In the genomic region with DNA sequence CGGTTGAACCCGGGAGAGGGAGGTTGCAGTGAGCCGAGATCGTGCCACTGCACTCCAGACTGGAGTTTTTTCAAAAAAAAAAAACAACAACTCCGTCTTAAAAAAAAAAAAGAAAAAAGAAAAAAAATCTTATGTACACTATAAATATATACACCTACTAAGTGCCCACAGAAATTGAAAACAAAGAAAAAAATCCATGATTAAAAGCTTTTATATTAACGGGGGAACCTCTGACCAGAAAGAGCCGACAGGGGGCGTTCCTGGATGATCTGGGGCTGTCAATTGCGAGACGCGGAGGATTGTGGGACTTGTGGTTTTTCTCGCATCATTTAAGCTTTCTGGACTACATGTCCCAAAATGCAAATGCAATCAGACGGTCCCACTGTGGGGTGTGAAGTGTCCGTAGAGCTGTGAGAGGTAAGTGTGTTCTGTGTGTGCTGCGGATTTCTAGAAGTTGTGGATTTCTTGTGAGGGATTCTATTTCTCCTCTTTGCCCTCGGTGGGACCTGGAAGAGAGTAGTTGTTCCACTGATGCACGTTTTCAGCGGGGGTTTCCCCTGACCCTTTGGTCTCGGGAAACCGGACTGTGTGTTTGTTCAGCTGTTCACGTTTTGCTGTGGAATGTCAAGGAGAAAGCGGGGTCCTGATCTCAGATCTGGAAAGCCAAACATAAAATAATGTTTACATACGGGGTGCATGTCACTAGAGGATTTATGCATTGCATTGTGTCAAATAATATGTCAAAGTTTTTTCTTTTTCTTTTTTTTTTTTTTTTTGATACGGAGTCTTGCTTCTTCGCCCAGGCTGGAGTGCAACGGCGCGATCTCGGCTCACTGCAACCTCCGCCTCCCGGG, we compare ENCODE assay signal across 1 cellular context.
TF ChIP-seq lines count a peak whose summit lies in the region.

A gene with protein sequence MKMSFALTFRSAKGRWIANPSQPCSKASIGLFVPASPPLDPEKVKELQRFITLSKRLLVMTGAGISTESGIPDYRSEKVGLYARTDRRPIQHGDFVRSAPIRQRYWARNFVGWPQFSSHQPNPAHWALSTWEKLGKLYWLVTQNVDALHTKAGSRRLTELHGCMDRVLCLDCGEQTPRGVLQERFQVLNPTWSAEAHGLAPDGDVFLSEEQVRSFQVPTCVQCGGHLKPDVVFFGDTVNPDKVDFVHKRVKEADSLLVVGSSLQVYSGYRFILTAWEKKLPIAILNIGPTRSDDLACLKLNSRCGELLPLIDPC (plus strand): TSS at position 360 of the 854 bp plus-strand sequence. CDS start 1,241 bp downstream, outside the sequence.

TF ChIP-seq in K562, 482 proteins besides CTCF, POLR2A, EP300 and RAD21 (continued from another document and continues in another):
- TF ChIP-seq, protein P1, sequence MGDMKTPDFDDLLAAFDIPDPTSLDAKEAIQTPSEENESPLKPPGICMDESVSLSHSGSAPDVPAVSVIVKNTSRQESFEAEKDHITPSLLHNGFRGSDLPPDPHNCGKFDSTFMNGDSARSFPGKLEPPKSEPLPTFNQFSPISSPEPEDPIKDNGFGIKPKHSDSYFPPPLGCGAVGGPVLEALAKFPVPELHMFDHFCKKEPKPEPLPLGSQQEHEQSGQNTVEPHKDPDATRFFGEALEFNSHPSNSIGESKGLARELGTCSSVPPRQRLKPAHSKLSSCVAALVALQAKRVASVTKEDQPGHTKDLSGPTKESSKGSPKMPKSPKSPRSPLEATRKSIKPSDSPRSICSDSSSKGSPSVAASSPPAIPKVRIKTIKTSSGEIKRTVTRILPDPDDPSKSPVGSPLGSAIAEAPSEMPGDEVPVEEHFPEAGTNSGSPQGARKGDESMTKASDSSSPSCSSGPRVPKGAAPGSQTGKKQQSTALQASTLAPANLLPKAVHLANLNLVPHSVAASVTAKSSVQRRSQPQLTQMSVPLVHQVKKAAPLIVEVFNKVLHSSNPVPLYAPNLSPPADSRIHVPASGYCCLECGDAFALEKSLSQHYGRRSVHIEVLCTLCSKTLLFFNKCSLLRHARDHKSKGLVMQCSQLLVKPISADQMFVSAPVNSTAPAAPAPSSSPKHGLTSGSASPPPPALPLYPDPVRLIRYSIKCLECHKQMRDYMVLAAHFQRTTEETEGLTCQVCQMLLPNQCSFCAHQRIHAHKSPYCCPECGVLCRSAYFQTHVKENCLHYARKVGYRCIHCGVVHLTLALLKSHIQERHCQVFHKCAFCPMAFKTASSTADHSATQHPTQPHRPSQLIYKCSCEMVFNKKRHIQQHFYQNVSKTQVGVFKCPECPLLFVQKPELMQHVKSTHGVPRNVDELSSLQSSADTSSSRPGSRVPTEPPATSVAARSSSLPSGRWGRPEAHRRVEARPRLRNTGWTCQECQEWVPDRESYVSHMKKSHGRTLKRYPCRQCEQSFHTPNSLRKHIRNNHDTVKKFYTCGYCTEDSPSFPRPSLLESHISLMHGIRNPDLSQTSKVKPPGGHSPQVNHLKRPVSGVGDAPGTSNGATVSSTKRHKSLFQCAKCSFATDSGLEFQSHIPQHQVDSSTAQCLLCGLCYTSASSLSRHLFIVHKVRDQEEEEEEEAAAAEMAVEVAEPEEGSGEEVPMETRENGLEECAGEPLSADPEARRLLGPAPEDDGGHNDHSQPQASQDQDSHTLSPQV (IDR thresholded peaks at IDR 0.05): peak; percentile 64
- TF ChIP-seq U2AF1 (optimal IDR thresholded peaks at IDR 0.05; ENCODE audit: low read depth, low read length) (no peak), ZFX (CRISPR knock-in tag; IDR thresholded peaks at IDR 0.05) (no peak), DDX20 (tag; IDR thresholded peaks at IDR 0.05; ENCODE audit: low read depth) (peak; percentile 2; the same call in 1 of the 2 replicates), NR4A1 (CRISPR knock-in tag; IDR thresholded peaks at IDR 0.05) (no peak), NR4A1 (tag; IDR thresholded peaks at IDR 0.05) (no peak), SMARCC2 (IDR thresholded peaks at IDR 0.05; ENCODE audit: low read depth) (no peak), NR2C2 (CRISPR knock-in tag; IDR thresholded peaks at IDR 0.05) (no peak), NR2C2 (tag; IDR thresholded peaks at IDR 0.05) (peak; percentile 69), ZEB2 (IDR thresholded peaks at IDR 0.05) (no peak), TCF7 (IDR thresholded peaks at IDR 0.05; ENCODE audit: borderline replicate concordance) (no peak), KLF16 (IDR thresholded peaks at IDR 0.05) (no peak), STAT5A (IDR thresholded peaks at IDR 0.05; ENCODE audit: borderline replicate concordance, low read length) (no peak), ZNF76 (CRISPR knock-in tag; IDR thresholded peaks at IDR 0.05; ENCODE audit: borderline replicate concordance) (no peak), MTF1 (CRISPR knock-in tag; IDR thresholded peaks at IDR 0.05; ENCODE audit: borderline replicate concordance) (no peak), TEAD4 (IDR thresholded peaks at IDR 0.05; ENCODE audit: low read length) (peak; percentile 30), TEAD4 (CRISPR knock-in tag; IDR thresholded peaks at IDR 0.05; ENCODE audit: borderline replicate concordance) (no peak), MYC (IDR thresholded peaks at IDR 0.05; ENCODE audit: low read depth, low read length) (peak; percentile 36; the same call in 1 of the 2 replicates), MYC (CRISPR knock-in tag; IDR thresholded peaks at IDR 0.05; ENCODE audit: borderline replicate concordance, low read depth) (no peak), NFXL1 (CRISPR knock-in tag; IDR thresholded peaks at IDR 0.05) (no peak), HNRNPK (IDR thresholded peaks at IDR 0.05; ENCODE audit: low read depth, low read length, poor library complexity, severe bottlenecking) (no peak), ZNF133 (CRISPR knock-in tag; IDR thresholded peaks at IDR 0.05) (no peak), RCOR1 (IDR thresholded peaks at IDR 0.05; ENCODE audit: borderline replicate concordance in 1 of 2, low read depth in 2 of 2, low read length in 2 of 2) (0 out of 4 replicates have a peak, but pooled peaks of 1 of the 2 experiments have one; percentile 52), RBM34 (IDR thresholded peaks at IDR 0.05; ENCODE audit: borderline replicate concordance, insufficient read depth, low read length) (no peak), NCOA6 (IDR thresholded peaks at IDR 0.05) (no peak; the same call in 1 of the 2 replicates), ZBTB17 (CRISPR knock-in tag; IDR thresholded peaks at IDR 0.05) (no peak), MEF2A (IDR thresholded peaks at IDR 0.05; ENCODE audit: control insufficient read depth, low read depth, low read length) (no peak), CHD4 (IDR thresholded peaks at IDR 0.05; ENCODE audit: insufficient read depth, insufficient replicate concordance, low read depth, low read length, poor library complexity, severe bottlenecking) (no peak), ZNF445 (CRISPR knock-in tag; IDR thresholded peaks at IDR 0.05; ENCODE audit: low read depth) (no peak), ARID2 (IDR thresholded peaks at IDR 0.05) (no peak), ESRRA (IDR thresholded peaks at IDR 0.05; ENCODE audit: borderline replicate concordance, low read depth) (peak; percentile 72), CBFB (CRISPR knock-in tag; IDR thresholded peaks at IDR 0.05) (0 out of 2 replicates have a peak, but pooled peaks have one; percentile 86), KLF6 (CRISPR knock-in tag; IDR thresholded peaks at IDR 0.05; ENCODE audit: borderline replicate concordance) (no peak), ZC3H4 (CRISPR knock-in tag; IDR thresholded peaks at IDR 0.05; ENCODE audit: borderline replicate concordance) (no peak), PYGO2 (tag; IDR thresholded peaks at IDR 0.05) (no peak), PCBP2 (IDR thresholded peaks at IDR 0.05; ENCODE audit: low read depth, low read length, poor library complexity, severe bottlenecking) (no peak), TBL1XR1 (IDR thresholded peaks at IDR 0.05; ENCODE audit: low read length in 2 of 2) (no peak), CEBPB (tag; IDR thresholded peaks at IDR 0.05) (no peak), COPS2 (conservative IDR thresholded peaks at IDR 0.05) (no peak), OTX1 (CRISPR knock-in tag; IDR thresholded peaks at IDR 0.05) (peak; percentile 42; the same call in 1 of the 2 replicates), ZNF764 (CRISPR knock-in tag; IDR thresholded peaks at IDR 0.05; ENCODE audit: low read depth) (no peak), U2AF2 (optimal IDR thresholded peaks at IDR 0.05; ENCODE audit: low read depth, low read length) (no peak), MTA2 (IDR thresholded peaks at IDR 0.05; ENCODE audit: low read depth) (peak; percentile 25; the same call in 1 of the 2 replicates), STAG1 (CRISPR knock-in tag; IDR thresholded peaks at IDR 0.05; ENCODE audit: borderline replicate concordance) (no peak), MAFG (tag; conservative IDR thresholded peaks at IDR 0.05) (no peak), RUNX1 (IDR thresholded peaks at IDR 0.05; ENCODE audit: low read depth) (no peak), ARHGAP35 (IDR thresholded peaks at IDR 0.05; ENCODE audit: partially characterized antibody) (no peak), CCAR2 (IDR thresholded peaks at IDR 0.05; ENCODE audit: low read depth, low read length) (no peak)
- TF ChIP-seq, protein P2, sequence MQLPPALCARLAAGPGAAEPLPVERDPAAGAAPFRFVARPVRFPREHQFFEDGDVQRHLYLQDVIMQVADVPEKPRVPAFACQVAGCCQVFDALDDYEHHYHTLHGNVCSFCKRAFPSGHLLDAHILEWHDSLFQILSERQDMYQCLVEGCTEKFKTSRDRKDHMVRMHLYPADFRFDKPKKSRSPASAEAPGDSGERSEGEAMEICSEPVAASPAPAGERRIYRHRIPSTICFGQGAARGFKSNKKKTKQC (CRISPR knock-in tag; IDR thresholded peaks at IDR 0.05): no peak
- TF ChIP-seq, protein P3, sequence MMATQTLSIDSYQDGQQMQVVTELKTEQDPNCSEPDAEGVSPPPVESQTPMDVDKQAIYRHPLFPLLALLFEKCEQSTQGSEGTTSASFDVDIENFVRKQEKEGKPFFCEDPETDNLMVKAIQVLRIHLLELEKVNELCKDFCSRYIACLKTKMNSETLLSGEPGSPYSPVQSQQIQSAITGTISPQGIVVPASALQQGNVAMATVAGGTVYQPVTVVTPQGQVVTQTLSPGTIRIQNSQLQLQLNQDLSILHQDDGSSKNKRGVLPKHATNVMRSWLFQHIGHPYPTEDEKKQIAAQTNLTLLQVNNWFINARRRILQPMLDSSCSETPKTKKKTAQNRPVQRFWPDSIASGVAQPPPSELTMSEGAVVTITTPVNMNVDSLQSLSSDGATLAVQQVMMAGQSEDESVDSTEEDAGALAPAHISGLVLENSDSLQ (IDR thresholded peaks at IDR 0.05): peak; percentile 97
- TF ChIP-seq, protein P4, sequence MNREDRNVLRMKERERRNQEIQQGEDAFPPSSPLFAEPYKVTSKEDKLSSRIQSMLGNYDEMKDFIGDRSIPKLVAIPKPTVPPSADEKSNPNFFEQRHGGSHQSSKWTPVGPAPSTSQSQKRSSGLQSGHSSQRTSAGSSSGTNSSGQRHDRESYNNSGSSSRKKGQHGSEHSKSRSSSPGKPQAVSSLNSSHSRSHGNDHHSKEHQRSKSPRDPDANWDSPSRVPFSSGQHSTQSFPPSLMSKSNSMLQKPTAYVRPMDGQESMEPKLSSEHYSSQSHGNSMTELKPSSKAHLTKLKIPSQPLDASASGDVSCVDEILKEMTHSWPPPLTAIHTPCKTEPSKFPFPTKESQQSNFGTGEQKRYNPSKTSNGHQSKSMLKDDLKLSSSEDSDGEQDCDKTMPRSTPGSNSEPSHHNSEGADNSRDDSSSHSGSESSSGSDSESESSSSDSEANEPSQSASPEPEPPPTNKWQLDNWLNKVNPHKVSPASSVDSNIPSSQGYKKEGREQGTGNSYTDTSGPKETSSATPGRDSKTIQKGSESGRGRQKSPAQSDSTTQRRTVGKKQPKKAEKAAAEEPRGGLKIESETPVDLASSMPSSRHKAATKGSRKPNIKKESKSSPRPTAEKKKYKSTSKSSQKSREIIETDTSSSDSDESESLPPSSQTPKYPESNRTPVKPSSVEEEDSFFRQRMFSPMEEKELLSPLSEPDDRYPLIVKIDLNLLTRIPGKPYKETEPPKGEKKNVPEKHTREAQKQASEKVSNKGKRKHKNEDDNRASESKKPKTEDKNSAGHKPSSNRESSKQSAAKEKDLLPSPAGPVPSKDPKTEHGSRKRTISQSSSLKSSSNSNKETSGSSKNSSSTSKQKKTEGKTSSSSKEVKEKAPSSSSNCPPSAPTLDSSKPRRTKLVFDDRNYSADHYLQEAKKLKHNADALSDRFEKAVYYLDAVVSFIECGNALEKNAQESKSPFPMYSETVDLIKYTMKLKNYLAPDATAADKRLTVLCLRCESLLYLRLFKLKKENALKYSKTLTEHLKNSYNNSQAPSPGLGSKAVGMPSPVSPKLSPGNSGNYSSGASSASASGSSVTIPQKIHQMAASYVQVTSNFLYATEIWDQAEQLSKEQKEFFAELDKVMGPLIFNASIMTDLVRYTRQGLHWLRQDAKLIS (CRISPR knock-in tag; IDR thresholded peaks at IDR 0.05): no peak
- TF ChIP-seq, protein P5, sequence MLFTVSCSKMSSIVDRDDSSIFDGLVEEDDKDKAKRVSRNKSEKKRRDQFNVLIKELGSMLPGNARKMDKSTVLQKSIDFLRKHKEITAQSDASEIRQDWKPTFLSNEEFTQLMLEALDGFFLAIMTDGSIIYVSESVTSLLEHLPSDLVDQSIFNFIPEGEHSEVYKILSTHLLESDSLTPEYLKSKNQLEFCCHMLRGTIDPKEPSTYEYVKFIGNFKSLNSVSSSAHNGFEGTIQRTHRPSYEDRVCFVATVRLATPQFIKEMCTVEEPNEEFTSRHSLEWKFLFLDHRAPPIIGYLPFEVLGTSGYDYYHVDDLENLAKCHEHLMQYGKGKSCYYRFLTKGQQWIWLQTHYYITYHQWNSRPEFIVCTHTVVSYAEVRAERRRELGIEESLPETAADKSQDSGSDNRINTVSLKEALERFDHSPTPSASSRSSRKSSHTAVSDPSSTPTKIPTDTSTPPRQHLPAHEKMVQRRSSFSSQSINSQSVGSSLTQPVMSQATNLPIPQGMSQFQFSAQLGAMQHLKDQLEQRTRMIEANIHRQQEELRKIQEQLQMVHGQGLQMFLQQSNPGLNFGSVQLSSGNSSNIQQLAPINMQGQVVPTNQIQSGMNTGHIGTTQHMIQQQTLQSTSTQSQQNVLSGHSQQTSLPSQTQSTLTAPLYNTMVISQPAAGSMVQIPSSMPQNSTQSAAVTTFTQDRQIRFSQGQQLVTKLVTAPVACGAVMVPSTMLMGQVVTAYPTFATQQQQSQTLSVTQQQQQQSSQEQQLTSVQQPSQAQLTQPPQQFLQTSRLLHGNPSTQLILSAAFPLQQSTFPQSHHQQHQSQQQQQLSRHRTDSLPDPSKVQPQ (CRISPR knock-in tag; IDR thresholded peaks at IDR 0.05; ENCODE audit: borderline replicate concordance): no peak
- TF ChIP-seq, protein P6, sequence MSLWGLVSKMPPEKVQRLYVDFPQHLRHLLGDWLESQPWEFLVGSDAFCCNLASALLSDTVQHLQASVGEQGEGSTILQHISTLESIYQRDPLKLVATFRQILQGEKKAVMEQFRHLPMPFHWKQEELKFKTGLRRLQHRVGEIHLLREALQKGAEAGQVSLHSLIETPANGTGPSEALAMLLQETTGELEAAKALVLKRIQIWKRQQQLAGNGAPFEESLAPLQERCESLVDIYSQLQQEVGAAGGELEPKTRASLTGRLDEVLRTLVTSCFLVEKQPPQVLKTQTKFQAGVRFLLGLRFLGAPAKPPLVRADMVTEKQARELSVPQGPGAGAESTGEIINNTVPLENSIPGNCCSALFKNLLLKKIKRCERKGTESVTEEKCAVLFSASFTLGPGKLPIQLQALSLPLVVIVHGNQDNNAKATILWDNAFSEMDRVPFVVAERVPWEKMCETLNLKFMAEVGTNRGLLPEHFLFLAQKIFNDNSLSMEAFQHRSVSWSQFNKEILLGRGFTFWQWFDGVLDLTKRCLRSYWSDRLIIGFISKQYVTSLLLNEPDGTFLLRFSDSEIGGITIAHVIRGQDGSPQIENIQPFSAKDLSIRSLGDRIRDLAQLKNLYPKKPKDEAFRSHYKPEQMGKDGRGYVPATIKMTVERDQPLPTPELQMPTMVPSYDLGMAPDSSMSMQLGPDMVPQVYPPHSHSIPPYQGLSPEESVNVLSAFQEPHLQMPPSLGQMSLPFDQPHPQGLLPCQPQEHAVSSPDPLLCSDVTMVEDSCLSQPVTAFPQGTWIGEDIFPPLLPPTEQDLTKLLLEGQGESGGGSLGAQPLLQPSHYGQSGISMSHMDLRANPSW (CRISPR knock-in tag; IDR thresholded peaks at IDR 0.05): no peak
